ENCODE assay signal across 35 cellular contexts in genomic region chr5:15528476-15528875, GRCh38. TPM values are rescaled to one million over a fixed set of nuclear protein-coding genes. Genes with fewer than 3 reads are reported as not detected.
"Had no signal": no experiment of that assay in that cellular context is flagged by ENCODE, and none has a peak within 500 bp of the region (broad histone marks: within the 10 kb centered on the region; RNA-seq: fewer than 3 reads in every experiment).

No MANE protein-coding gene starts in this region.

- DNase-seq: Karpas-422, Kasumi-1, MG63, MM.1S, MV-4-11, NCI-H1048, NCI-H1092, NCI-H1092 treated with DMSO at 0.1 percent for 48 hours, NCI-H1105, NCI-H1105 treated with DMSO at 0.1 percent for 48 hours, NCI-H1417, NCI-H1417 treated with DMSO at 0.1 percent for 48 hours, NCI-H1436, NCI-H1436 treated with DMSO at 0.1 percent for 48 hours, NCI-H146, NCI-H1694, NCI-H1694 treated with DMSO at 0.1 percent for 48 hours, NCI-H187, NCI-H187 treated with DMSO at 0.1 percent for 48 hours, NCI-H1930, NCI-H2029, NCI-H2029 treated with DMSO at 0.1 percent for 48 hours, NCI-H2081, NCI-H2081 treated with DMSO at 0.1 percent for 48 hours, NCI-H2107, NCI-H2171, NCI-H2171 treated with DMSO at 0.1 percent for 48 hours, NCI-H2227 treated with DMSO at 0.1 percent for 48 hours, NCI-H226, NCI-H345, NCI-H446, NCI-H446 treated with DMSO at 0.1 percent for 48 hours, NCI-H510A, NCI-H510A treated with DMSO at 0.1 percent for 48 hours had no signal

- H3K4me3 ChIP-seq: MG63 had no signal

- H3K9me3 ChIP-seq: MG63 had no signal

- H3K27me3 ChIP-seq: MG63 had no signal

RNA-seq across cellular contexts. Expression of gene FBXL7, which starts 28.5 kb away (rescaled TPM):
- total RNA-seq: MCF 10A had no signal
